1 cellular context compared by ENCODE assay signal in the genomic region with DNA sequence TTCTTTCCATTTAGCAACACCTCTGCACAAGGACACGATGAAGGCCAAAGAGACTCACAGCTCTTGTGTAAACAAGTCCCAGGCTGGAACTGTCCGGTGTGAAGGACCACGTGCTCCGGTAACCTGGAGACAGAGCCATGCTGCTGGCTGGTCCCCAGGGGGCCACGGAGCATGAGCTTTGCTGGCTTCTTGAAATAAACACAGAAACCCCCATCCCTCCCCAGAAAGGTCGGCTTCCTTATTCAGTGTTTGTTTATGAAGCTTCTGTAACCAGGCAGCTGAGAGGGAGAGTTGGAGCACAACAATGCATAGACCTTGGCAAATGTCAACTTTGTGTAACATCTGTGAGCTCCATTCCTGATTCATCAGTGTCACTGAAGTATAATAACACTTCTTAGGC.
TF ChIP-seq lines count a peak whose summit lies in the region.

No MANE protein-coding gene starts in this region.

TF ChIP-seq in HepG2, 621 proteins besides CTCF, POLR2A, EP300 and RAD21 (continued from another document):
- TF ChIP-seq TBX2 (CRISPR knock-in tag; IDR thresholded peaks at IDR 0.05; ENCODE audit: borderline replicate concordance) (peak; percentile 23; the same call in 1 of the 2 replicates), SALL1 (CRISPR knock-in tag; IDR thresholded peaks at IDR 0.05) (peak; percentile 53; the same call in 1 of the 2 replicates), ZSCAN9 (CRISPR knock-in tag; IDR thresholded peaks at IDR 0.05; ENCODE audit: borderline replicate concordance) (no peak), FOXP1 (IDR thresholded peaks at IDR 0.05) (no peak), FOXP1 (CRISPR knock-in tag; IDR thresholded peaks at IDR 0.05) (0 out of 2 replicates have a peak, but pooled peaks have one; percentile 5), ESRRA (CRISPR knock-in tag; IDR thresholded peaks at IDR 0.05; ENCODE audit: low read depth) (0 out of 2 replicates have a peak, but pooled peaks have one; percentile 26), ZNF180 (CRISPR knock-in tag; IDR thresholded peaks at IDR 0.05; ENCODE audit: borderline replicate concordance, low read depth) (no peak), ZNF335 (CRISPR knock-in tag; IDR thresholded peaks at IDR 0.05) (no peak), TEAD3 (CRISPR knock-in tag; optimal IDR thresholded peaks at IDR 0.05; ENCODE audit: borderline replicate concordance) (peak; percentile 44), ZNF350 (CRISPR knock-in tag; IDR thresholded peaks at IDR 0.05; ENCODE audit: borderline replicate concordance, low read depth) (peak; percentile 26; the same call in 1 of the 2 replicates), MXD4 (CRISPR knock-in tag; IDR thresholded peaks at IDR 0.05) (peak; percentile 64; the same call in 1 of the 2 replicates), SP4 (CRISPR knock-in tag; IDR thresholded peaks at IDR 0.05) (no peak), IRX3 (CRISPR knock-in tag; IDR thresholded peaks at IDR 0.05; ENCODE audit: borderline replicate concordance, low read depth) (no peak), FOXK2 (IDR thresholded peaks at IDR 0.05) (peak; percentile 48; the same call in 1 of the 2 replicates), CEBPB (IDR thresholded peaks at IDR 0.05; ENCODE audit: borderline replicate concordance, low read depth, low read length) (peak; percentile 49; the same call in 1 of the 2 replicates), ZNF713 (CRISPR knock-in tag; IDR thresholded peaks at IDR 0.05) (no peak), TOPORS (CRISPR knock-in tag; IDR thresholded peaks at IDR 0.05) (no peak), FOXA1 (IDR thresholded peaks at IDR 0.05) (no peak), FOXA1 (CRISPR knock-in tag; IDR thresholded peaks at IDR 0.05) (peak; percentile 87), FOXA3 (CRISPR knock-in tag; IDR thresholded peaks at IDR 0.05) (peak; percentile 71), SAP130 (CRISPR knock-in tag; IDR thresholded peaks at IDR 0.05; ENCODE audit: low read depth) (peak; percentile 72), ATF7-NPFF (CRISPR knock-in tag; IDR thresholded peaks at IDR 0.05; ENCODE audit: low read depth) (no peak), RXRA (CRISPR knock-in tag; IDR thresholded peaks at IDR 0.05) (no peak), ZNF263 (CRISPR knock-in tag; IDR thresholded peaks at IDR 0.05) (no peak), HNRNPLL (IDR thresholded peaks at IDR 0.05; ENCODE audit: low read depth, low read length, poor library complexity, severe bottlenecking) (no peak), IKZF1 (IDR thresholded peaks at IDR 0.05) (no peak), MYC (CRISPR knock-in tag; IDR thresholded peaks at IDR 0.05; ENCODE audit: borderline replicate concordance) (peak; percentile 71; the same call in 1 of the 2 replicates), ZSCAN31 (CRISPR knock-in tag; IDR thresholded peaks at IDR 0.05; ENCODE audit: low read depth) (no peak), RFX3 (CRISPR knock-in tag; IDR thresholded peaks at IDR 0.05) (peak; percentile 46; the same call in 1 of the 2 replicates), MXI1 (IDR thresholded peaks at IDR 0.05; ENCODE audit: borderline replicate concordance, low read depth, low read length) (peak; percentile 45; the same call in 1 of the 3 replicates)
- TF ChIP-seq, protein P1, sequence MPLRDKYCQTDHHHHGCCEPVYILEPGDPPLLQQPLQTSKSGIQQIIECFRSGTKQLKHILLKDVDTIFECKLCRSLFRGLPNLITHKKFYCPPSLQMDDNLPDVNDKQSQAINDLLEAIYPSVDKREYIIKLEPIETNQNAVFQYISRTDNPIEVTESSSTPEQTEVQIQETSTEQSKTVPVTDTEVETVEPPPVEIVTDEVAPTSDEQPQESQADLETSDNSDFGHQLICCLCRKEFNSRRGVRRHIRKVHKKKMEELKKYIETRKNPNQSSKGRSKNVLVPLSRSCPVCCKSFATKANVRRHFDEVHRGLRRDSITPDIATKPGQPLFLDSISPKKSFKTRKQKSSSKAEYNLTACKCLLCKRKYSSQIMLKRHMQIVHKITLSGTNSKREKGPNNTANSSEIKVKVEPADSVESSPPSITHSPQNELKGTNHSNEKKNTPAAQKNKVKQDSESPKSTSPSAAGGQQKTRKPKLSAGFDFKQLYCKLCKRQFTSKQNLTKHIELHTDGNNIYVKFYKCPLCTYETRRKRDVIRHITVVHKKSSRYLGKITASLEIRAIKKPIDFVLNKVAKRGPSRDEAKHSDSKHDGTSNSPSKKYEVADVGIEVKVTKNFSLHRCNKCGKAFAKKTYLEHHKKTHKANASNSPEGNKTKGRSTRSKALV (CRISPR knock-in tag; IDR thresholded peaks at IDR 0.05): no peak
- TF ChIP-seq, protein P2, sequence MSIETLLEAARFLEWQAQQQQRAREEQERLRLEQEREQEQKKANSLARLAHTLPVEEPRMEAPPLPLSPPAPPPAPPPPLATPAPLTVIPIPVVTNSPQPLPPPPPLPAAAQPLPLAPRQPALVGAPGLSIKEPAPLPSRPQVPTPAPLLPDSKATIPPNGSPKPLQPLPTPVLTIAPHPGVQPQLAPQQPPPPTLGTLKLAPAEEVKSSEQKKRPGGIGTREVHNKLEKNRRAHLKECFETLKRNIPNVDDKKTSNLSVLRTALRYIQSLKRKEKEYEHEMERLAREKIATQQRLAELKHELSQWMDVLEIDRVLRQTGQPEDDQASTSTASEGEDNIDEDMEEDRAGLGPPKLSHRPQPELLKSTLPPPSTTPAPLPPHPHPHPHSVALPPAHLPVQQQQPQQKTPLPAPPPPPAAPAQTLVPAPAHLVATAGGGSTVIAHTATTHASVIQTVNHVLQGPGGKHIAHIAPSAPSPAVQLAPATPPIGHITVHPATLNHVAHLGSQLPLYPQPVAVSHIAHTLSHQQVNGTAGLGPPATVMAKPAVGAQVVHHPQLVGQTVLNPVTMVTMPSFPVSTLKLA (IDR thresholded peaks at IDR 0.05): peak; percentile 59
- TF ChIP-seq, protein P3, sequence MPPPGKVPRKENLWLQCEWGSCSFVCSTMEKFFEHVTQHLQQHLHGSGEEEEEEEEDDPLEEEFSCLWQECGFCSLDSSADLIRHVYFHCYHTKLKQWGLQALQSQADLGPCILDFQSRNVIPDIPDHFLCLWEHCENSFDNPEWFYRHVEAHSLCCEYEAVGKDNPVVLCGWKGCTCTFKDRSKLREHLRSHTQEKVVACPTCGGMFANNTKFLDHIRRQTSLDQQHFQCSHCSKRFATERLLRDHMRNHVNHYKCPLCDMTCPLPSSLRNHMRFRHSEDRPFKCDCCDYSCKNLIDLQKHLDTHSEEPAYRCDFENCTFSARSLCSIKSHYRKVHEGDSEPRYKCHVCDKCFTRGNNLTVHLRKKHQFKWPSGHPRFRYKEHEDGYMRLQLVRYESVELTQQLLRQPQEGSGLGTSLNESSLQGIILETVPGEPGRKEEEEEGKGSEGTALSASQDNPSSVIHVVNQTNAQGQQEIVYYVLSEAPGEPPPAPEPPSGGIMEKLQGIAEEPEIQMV (CRISPR knock-in tag; IDR thresholded peaks at IDR 0.05; ENCODE audit: low read depth): no peak
- TF ChIP-seq, protein P4, sequence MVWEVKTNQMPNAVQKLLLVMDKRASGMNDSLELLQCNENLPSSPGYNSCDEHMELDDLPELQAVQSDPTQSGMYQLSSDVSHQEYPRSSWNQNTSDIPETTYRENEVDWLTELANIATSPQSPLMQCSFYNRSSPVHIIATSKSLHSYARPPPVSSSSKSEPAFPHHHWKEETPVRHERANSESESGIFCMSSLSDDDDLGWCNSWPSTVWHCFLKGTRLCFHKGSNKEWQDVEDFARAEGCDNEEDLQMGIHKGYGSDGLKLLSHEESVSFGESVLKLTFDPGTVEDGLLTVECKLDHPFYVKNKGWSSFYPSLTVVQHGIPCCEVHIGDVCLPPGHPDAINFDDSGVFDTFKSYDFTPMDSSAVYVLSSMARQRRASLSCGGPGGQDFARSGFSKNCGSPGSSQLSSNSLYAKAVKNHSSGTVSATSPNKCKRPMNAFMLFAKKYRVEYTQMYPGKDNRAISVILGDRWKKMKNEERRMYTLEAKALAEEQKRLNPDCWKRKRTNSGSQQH (CRISPR knock-in tag; IDR thresholded peaks at IDR 0.05; ENCODE audit: low read depth): no peak
- TF ChIP-seq, protein P5, sequence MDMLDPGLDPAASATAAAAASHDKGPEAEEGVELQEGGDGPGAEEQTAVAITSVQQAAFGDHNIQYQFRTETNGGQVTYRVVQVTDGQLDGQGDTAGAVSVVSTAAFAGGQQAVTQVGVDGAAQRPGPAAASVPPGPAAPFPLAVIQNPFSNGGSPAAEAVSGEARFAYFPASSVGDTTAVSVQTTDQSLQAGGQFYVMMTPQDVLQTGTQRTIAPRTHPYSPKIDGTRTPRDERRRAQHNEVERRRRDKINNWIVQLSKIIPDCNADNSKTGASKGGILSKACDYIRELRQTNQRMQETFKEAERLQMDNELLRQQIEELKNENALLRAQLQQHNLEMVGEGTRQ (IDR thresholded peaks at IDR 0.05; ENCODE audit: low read depth, low read length): peak; percentile 42
- TF ChIP-seq, protein P5 (CRISPR knock-in tag; IDR thresholded peaks at IDR 0.05; ENCODE audit: borderline replicate concordance): no peak; the same call in 1 of the 2 replicates
- TF ChIP-seq, protein P6, sequence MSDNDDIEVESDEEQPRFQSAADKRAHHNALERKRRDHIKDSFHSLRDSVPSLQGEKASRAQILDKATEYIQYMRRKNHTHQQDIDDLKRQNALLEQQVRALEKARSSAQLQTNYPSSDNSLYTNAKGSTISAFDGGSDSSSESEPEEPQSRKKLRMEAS (IDR thresholded peaks at IDR 0.05): peak; percentile 67
- TF ChIP-seq, protein P7, sequence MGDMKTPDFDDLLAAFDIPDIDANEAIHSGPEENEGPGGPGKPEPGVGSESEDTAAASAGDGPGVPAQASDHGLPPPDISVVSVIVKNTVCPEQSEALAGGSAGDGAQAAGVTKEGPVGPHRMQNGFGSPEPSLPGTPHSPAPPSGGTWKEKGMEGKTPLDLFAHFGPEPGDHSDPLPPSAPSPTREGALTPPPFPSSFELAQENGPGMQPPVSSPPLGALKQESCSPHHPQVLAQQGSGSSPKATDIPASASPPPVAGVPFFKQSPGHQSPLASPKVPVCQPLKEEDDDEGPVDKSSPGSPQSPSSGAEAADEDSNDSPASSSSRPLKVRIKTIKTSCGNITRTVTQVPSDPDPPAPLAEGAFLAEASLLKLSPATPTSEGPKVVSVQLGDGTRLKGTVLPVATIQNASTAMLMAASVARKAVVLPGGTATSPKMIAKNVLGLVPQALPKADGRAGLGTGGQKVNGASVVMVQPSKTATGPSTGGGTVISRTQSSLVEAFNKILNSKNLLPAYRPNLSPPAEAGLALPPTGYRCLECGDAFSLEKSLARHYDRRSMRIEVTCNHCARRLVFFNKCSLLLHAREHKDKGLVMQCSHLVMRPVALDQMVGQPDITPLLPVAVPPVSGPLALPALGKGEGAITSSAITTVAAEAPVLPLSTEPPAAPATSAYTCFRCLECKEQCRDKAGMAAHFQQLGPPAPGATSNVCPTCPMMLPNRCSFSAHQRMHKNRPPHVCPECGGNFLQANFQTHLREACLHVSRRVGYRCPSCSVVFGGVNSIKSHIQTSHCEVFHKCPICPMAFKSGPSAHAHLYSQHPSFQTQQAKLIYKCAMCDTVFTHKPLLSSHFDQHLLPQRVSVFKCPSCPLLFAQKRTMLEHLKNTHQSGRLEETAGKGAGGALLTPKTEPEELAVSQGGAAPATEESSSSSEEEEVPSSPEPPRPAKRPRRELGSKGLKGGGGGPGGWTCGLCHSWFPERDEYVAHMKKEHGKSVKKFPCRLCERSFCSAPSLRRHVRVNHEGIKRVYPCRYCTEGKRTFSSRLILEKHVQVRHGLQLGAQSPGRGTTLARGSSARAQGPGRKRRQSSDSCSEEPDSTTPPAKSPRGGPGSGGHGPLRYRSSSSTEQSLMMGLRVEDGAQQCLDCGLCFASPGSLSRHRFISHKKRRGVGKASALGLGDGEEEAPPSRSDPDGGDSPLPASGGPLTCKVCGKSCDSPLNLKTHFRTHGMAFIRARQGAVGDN (CRISPR knock-in tag; IDR thresholded peaks at IDR 0.05): peak; percentile 75
- TF ChIP-seq, protein P8, sequence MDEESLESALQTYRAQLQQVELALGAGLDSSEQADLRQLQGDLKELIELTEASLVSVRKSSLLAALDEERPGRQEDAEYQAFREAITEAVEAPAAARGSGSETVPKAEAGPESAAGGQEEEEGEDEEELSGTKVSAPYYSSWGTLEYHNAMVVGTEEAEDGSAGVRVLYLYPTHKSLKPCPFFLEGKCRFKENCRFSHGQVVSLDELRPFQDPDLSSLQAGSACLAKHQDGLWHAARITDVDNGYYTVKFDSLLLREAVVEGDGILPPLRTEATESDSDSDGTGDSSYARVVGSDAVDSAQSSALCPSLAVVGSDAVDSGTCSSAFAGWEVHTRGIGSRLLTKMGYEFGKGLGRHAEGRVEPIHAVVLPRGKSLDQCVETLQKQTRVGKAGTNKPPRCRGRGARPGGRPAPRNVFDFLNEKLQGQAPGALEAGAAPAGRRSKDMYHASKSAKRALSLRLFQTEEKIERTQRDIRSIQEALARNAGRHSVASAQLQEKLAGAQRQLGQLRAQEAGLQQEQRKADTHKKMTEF (CRISPR knock-in tag; IDR thresholded peaks at IDR 0.05): 0 out of 2 replicates have a peak, but pooled peaks have one; percentile 33
